ENCODE assay signal across 15 cellular contexts in genomic region chr4:38174811-38175210, GRCh38.
A peak's percentile ranks its signal among the peaks of the same experiment; 100 is the strongest.
DNase-seq lines count a peak whose midpoint lies in the region; ATAC-seq, FAIRE-seq and TF ChIP-seq lines count a peak whose summit lies in the region.
"Had no signal": no experiment of that assay in that cellular context is flagged by ENCODE, and none has a peak within 500 bp of the region (broad histone marks: within the 10 kb centered on the region; RNA-seq: fewer than 3 reads in every experiment).

No MANE protein-coding gene starts in this region.

- H3K36me3 ChIP-seq in BLaER1 (no peaks in the 10 kb centered on the region), mesenchymal stem cell (ENCODE audit: control insufficient read depth in 1 of 2, insufficient read depth in 2 of 2, low read depth in 1 of 2, low read length in 2 of 2) (no peaks in the 10 kb centered on the region), Karpas-422 (ENCODE audit: insufficient read depth, low read length) (no peaks in the 10 kb centered on the region)
- H3K36me3 ChIP-seq: HAP-1 had no signal

- H4K20me1 ChIP-seq in BLaER1 (no peaks in the 10 kb centered on the region), Karpas-422 (ENCODE audit: insufficient read depth, low read depth, low read length) (no peaks in the 10 kb centered on the region)

- no peak overlapping the region for H3K18ac ChIP-seq in mesenchymal stem cell (ENCODE audit: low read depth in 1 of 2, low read length in 2 of 2)

- peaks cover 55% of the 10 kb centered on the region for H3K4me1 ChIP-seq in BLaER1
- H3K4me1 ChIP-seq in mesenchymal stem cell (ENCODE audit: control insufficient read depth, insufficient read depth, low read depth, low read length), result peaks cover 2% of the 10 kb centered on the region
- no peaks in the 10 kb centered on the region for H3K4me1 ChIP-seq in Karpas-422 (ENCODE audit: low read length)
- H3K4me1 ChIP-seq: HAP-1 had no signal

- no peak overlapping the region for H2BK15ac ChIP-seq in mesenchymal stem cell (ENCODE audit: low read depth, poor library complexity, severe bottlenecking)

- no peak overlapping the region for H4K91ac ChIP-seq in mesenchymal stem cell (ENCODE audit: low read length)

- H3K79me2 ChIP-seq in Karpas-422 (ENCODE audit: low read length), result no peaks in the 10 kb centered on the region

- no peak overlapping the region for H2BK120ac ChIP-seq in mesenchymal stem cell (ENCODE audit: low read depth, low read length)

- no peak for FAIRE-seq in D721Med (lab: Jason Lieb, UNC)

- H3K14ac ChIP-seq in mesenchymal stem cell (ENCODE audit: low read length in 2 of 2), result no peak overlapping the region

- H3K9ac ChIP-seq in BLaER1, result no peak overlapping the region
- H3K9ac ChIP-seq in mesenchymal stem cell (ENCODE audit: low read length), result no peak overlapping the region
- no peak overlapping the region for H3K9ac ChIP-seq in Karpas-422 (ENCODE audit: low read length)

- DNase-seq in MV-4-11 (lab: John Stamatoyannopoulos, UW), result peak; percentile 94
- DNase-seq in cardiac fibroblast (ENCODE audit: low read depth in 2 of 2), result peak; percentile 41 to 43
- no peak for DNase-seq in mesenchymal stem cell
- no peak for DNase-seq in Karpas-422
- no peak for DNase-seq in cerebellar cortex (ENCODE audit: low spot score)
- no peak for DNase-seq in D721Med (ENCODE audit: insufficient read length, low spot score)
- DNase-seq: activated CD4-positive, alpha-beta T cell treated with anti-CD3 and anti-CD28 coated beads for 1 hour; activated T-cell treated with anti-CD3 and anti-CD28 coated beads, Interleukin-2, amount 50 U/mL, for 48 hours; mesendoderm; NCI-H1417 treated with DMSO at 0.1 percent for 48 hours; NCI-H69; stimulated activated naive CD8-positive, alpha-beta T cell treated with anti-CD3 and anti-CD28 coated beads, Interleukin-15, amount 100 ng/mL, for 72 hours had no signal

- H3K79me1 ChIP-seq in mesenchymal stem cell (replicated peaks; ENCODE audit: low read length, poor library complexity, severe bottlenecking), result no peaks in the 10 kb centered on the region

- WGBS in mesenchymal stem cell, result 33% methylated on average over 2 of the region's 2 CpGs

- H2AK5ac ChIP-seq in mesenchymal stem cell (ENCODE audit: low read length, severe bottlenecking), result peak overlapping the region; percentile 46

- H3K9me3 ChIP-seq in BLaER1 (peaks cover 11% of the 10 kb centered on the region), mesenchymal stem cell (ENCODE audit: control insufficient read depth, low read length) (no peaks in the 10 kb centered on the region), Karpas-422 (ENCODE audit: low read length) (no peaks in the 10 kb centered on the region)
- H3K9me3 ChIP-seq: HAP-1 had no signal

- H3K27ac ChIP-seq in BLaER1 (no peak overlapping the region), mesenchymal stem cell (ENCODE audit: low read length, poor library complexity, severe bottlenecking) (no peak overlapping the region), Karpas-422 (ENCODE audit: low read length) (no peak overlapping the region)

- TF ChIP-seq CTCF in cardiac fibroblast (IDR thresholded peaks at IDR 0.05; ENCODE audit: low read depth, low read length) (no peak), D721Med (IDR thresholded peaks at IDR 0.05; ENCODE audit: insufficient read depth, missing control alignments) (no peak)

- no peak for ATAC-seq in HG03025 (IDR thresholded peaks at IDR 0.05; ENCODE audit: low FRiP score, unreplicated experiment)
- ATAC-seq: stimulated activated naive CD8-positive, alpha-beta T cell treated with anti-CD3 and anti-CD28 coated beads, Interleukin-15, amount 100 ng/mL, for 72 hours had no signal

- H3K23ac ChIP-seq in mesenchymal stem cell (ENCODE audit: low read length in 2 of 2), result no peak overlapping the region

- H3K4me3 ChIP-seq in BLaER1 (no peak overlapping the region), cardiac fibroblast (replicated peaks in 1 of 2; ENCODE audit: low read depth in 2 of 2, low read length in 2 of 2) (no peak overlapping the region), mesenchymal stem cell (ENCODE audit: insufficient read depth in 1 of 2, low read depth in 1 of 2, low read length in 2 of 2) (no peak overlapping the region), Karpas-422 (ENCODE audit: low read length) (no peak overlapping the region)
- H3K4me3 ChIP-seq: HAP-1 had no signal

- H2AFZ ChIP-seq in mesenchymal stem cell (ENCODE audit: low read depth, low read length) (no peak overlapping the region), Karpas-422 (ENCODE audit: low read length) (no peak overlapping the region)

- peak overlapping the region; percentile 45 for H3K4me2 ChIP-seq in BLaER1
- H3K4me2 ChIP-seq in mesenchymal stem cell (ENCODE audit: low read length, poor library complexity, severe bottlenecking), result no peak overlapping the region
- H3K4me2 ChIP-seq in Karpas-422 (ENCODE audit: low read depth, low read length, poor library complexity, severe bottlenecking), result no peak overlapping the region

- H3K9me2 ChIP-seq in Karpas-422 (replicated peaks; ENCODE audit: insufficient read depth, low read length), result no peaks in the 10 kb centered on the region

- H3K27me3 ChIP-seq in BLaER1 (no peaks in the 10 kb centered on the region), mesenchymal stem cell (ENCODE audit: control insufficient read depth in 1 of 2, insufficient read depth in 1 of 2, low read length in 2 of 2) (no peaks in the 10 kb centered on the region), Karpas-422 (ENCODE audit: low read length) (no peaks in the 10 kb centered on the region)

- peak overlapping the region; percentile 49 to 69 for H2BK12ac ChIP-seq in mesenchymal stem cell (ENCODE audit: low read length in 2 of 2)

- H3K4ac ChIP-seq in mesenchymal stem cell (ENCODE audit: low read depth in 1 of 2, low read length in 2 of 2), result no peak overlapping the region

- H4K8ac ChIP-seq in mesenchymal stem cell (ENCODE audit: low read length), result peak overlapping the region; percentile 12

- no peak overlapping the region for H2BK5ac ChIP-seq in mesenchymal stem cell (ENCODE audit: low read depth, low read length, poor library complexity, severe bottlenecking)

Comparison
In these comparisons a context has a peak if more than half of its experiments do, and no peak if none do; other contexts are left out.
1. DNase-seq: peak in MV-4-11 (single experiment) and cardiac fibroblast (2 of 2); none in mesenchymal stem cell (single experiment), Karpas-422 (single experiment), cerebellar cortex (single experiment) and D721Med (single experiment).